In the genomic region with DNA sequence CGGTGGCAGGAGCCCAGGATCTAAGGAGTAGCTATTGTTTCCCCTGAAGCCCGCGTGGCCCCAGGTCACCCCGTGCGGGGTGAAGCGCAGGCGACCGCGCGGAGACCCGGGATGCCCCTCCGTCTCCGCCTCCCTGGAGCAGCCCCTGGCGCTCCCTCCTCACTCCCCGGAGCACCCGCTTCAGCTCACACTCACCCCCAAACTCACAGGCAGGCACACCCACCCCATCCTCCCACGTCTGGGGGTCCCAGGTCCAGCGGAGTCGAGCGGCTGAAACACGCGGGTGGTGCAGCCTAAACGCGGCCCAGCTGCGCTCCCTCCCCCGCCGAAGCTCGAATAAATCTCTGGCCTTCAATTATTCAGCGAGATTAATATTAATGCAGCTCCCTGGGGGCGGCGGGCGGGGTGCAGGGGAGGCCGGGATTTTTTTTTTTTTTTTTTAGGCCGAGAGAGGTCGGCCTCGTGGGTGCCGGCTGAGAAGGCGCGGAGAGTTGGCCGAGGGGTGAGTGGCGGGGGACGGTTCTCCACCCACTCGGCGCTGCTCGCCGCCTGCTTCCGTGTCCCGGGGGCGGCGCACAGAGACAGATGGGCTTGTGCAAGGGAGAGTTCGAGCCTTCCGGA, we compare ENCODE assay signal across 9 cellular contexts. TPM values are rescaled to one million over a fixed set of nuclear protein-coding genes. Genes with fewer than 3 reads are reported as not detected.
DNase-seq lines count a peak whose midpoint lies in the region; ATAC-seq, FAIRE-seq and TF ChIP-seq lines count a peak whose summit lies in the region.
"Had no signal": no experiment of that assay in that cellular context is flagged by ENCODE, and none has a peak within 500 bp of the region (broad histone marks: within the 10 kb centered on the region; RNA-seq: fewer than 3 reads in every experiment).

No MANE protein-coding gene starts in this region.

- peaks cover 15% of the 10 kb centered on the region for H3K4me1 ChIP-seq in A549
- H3K4me1 ChIP-seq in mesodermal cell (ENCODE audit: control insufficient read depth, insufficient read depth, low read length, poor library complexity, severe bottlenecking): peaks cover 5% of the 10 kb centered on the region

- POLR2A ChIA-PET in A549 (lab: Yijun Ruan, JAX): interaction anchor here (1.1 kb wide), 1 partner anchor 9 kb away, joined by 3 read pairs; no protein-coding TSS in a partner anchor

- TF ChIP-seq EP300 in A549 (IDR thresholded peaks at IDR 0.05): no peak

- TF ChIP-seq CTCF in A549 (IDR thresholded peaks at IDR 0.05) (no peak), HL-60 (IDR thresholded peaks at IDR 0.05; ENCODE audit: insufficient read depth, low read length) (no peak)

- H3K27ac ChIP-seq in A549 (peak overlapping the region in 1 of 2 experiments; percentile 25; a peak in 1 of 6 replicates), HL-60 (replicated peaks) (no peak overlapping the region), mesodermal cell (ENCODE audit: low read depth, low read length, severe bottlenecking) (no peak overlapping the region)
- H3K27ac ChIP-seq: neutrophil had no signal

- peak overlapping the region; percentile 54 for H3K4me3 Mint-ChIP-seq in central memory CD8-positive, alpha-beta T cell
- peak overlapping the region in 2 of 5 donors; percentile 31 to 39 for H3K4me3 Mint-ChIP-seq in immature natural killer cell

- TF ChIP-seq POLR2A in A549 (IDR thresholded peaks at IDR 0.05; ENCODE audit: low read length): no peak

- H3K9me3 Mint-ChIP-seq in central memory CD8-positive, alpha-beta T cell: no peaks in the 10 kb centered on the region
- H3K9me3 Mint-ChIP-seq in immature natural killer cell: no peaks in the 10 kb centered on the region

- peak in 1 of 2 experiments; percentile 39; a peak in 3 of 6 replicates for ATAC-seq in A549
- ATAC-seq in central memory CD8-positive, alpha-beta T cell (replicated peaks; ENCODE audit: extremely low read depth, poor library complexity, severe bottlenecking): no peak
- no peak for ATAC-seq in GM21447 (IDR thresholded peaks at IDR 0.05; ENCODE audit: unreplicated experiment)
- no peak for ATAC-seq in GM19324 (IDR thresholded peaks at IDR 0.05; ENCODE audit: low FRiP score, unreplicated experiment)

- H3K9me3 ChIP-seq in A549: no peaks in the 10 kb centered on the region; the same call in 2 of the 3 replicates
- no peaks in the 10 kb centered on the region for H3K9me3 ChIP-seq in mesodermal cell (ENCODE audit: control insufficient read depth, low read length)
- H3K9me3 ChIP-seq: neutrophil had no signal

- peaks cover 92% of the 10 kb centered on the region for H3K27me3 Mint-ChIP-seq in central memory CD8-positive, alpha-beta T cell
- peaks cover 21 to 30% (median 27%) of the 10 kb centered on the region in 3 donors for H3K27me3 Mint-ChIP-seq in immature natural killer cell (ENCODE audit: low read depth in 3 of 3)

- H3K4me3 ChIP-seq in A549: peak overlapping the region; percentile 58
- H3K4me3 ChIP-seq in HL-60 (replicated peaks; ENCODE audit: insufficient read depth, low read length): peak overlapping the region; percentile 39
- H3K4me3 ChIP-seq in mesodermal cell (ENCODE audit: extremely low read depth, insufficient read depth, low read length, poor library complexity, severe bottlenecking): peak overlapping the region; percentile 49

- no peaks in the 10 kb centered on the region for H3K36me3 ChIP-seq in mesodermal cell (ENCODE audit: control insufficient read depth, insufficient read depth, low read length)
- H3K36me3 ChIP-seq: neutrophil had no signal

- H3K36me3 Mint-ChIP-seq in central memory CD8-positive, alpha-beta T cell (ENCODE audit: insufficient read depth): peaks cover 2% of the 10 kb centered on the region
- H3K36me3 Mint-ChIP-seq in immature natural killer cell: peaks cover 0 to 3% (median 0%) of the 10 kb centered on the region in 3 donors

- CTCF ChIA-PET in A549 (lab: Yijun Ruan, JAX): interaction anchor here (0.5 to 2.0 kb wide), 6 partner anchors 8 to 907 kb away, joined by 3 to 8 read pairs (median 3); no protein-coding TSS in a partner anchor

- H3K27me3 ChIP-seq in HL-60 (ENCODE audit: insufficient read depth, poor library complexity, severe bottlenecking): peaks cover 73% of the 10 kb centered on the region

- 3% methylated on average over 30 of the region's 52 CpGs for WGBS in A549 (ENCODE audit: missing lambda C conversion rate)
- WGBS in mesodermal cell (ENCODE audit: insufficient coverage in 2 of 2), 2 experiments: 0 to 1% methylated on average over 27 to 31 of the region's 52 CpGs

- H3K27ac Mint-ChIP-seq in central memory CD8-positive, alpha-beta T cell (ENCODE audit: low read depth): no peak overlapping the region
- H3K27ac Mint-ChIP-seq in immature natural killer cell: no peak overlapping the region

- DNase-seq in A549 (ENCODE audit: low read depth in 1 of 2, low spot score in 1 of 2): no peak
- no peak for DNase-seq in HL-60 (ENCODE audit: low read depth in 1 of 2, low spot score in 1 of 2)
- DNase-seq in central memory CD8-positive, alpha-beta T cell (ENCODE audit: low spot score in 2 of 2): no peak
- DNase-seq in NCI-H1436 treated with DMSO at 0.1 percent for 48 hours (lab: John Stamatoyannopoulos, UW): no peak
- no peak for DNase-seq in immature natural killer cell

- H3K4me2 ChIP-seq in A549: peak overlapping the region; percentile 100

- FAIRE-seq in A549 (lab: Jason Lieb, UNC): no peak

- peaks cover 11% of the 10 kb centered on the region for H3K4me1 Mint-ChIP-seq in central memory CD8-positive, alpha-beta T cell
- H3K4me1 Mint-ChIP-seq in immature natural killer cell: peaks cover 0 to 3% of the 10 kb centered on the region in 2 donors

- TF ChIP-seq RAD21 in A549 (conservative IDR thresholded peaks at IDR 0.05 in 1 of 2, IDR thresholded peaks at IDR 0.05 in 1 of 2): no peak

TF ChIP-seq in A549, 52 proteins besides CTCF, POLR2A, EP300 and RAD21:
- TF ChIP-seq, protein P1, sequence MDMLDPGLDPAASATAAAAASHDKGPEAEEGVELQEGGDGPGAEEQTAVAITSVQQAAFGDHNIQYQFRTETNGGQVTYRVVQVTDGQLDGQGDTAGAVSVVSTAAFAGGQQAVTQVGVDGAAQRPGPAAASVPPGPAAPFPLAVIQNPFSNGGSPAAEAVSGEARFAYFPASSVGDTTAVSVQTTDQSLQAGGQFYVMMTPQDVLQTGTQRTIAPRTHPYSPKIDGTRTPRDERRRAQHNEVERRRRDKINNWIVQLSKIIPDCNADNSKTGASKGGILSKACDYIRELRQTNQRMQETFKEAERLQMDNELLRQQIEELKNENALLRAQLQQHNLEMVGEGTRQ (IDR thresholded peaks at IDR 0.05): no peak
- TF ChIP-seq FOSL2 (IDR thresholded peaks at IDR 0.05): no peak
- TF ChIP-seq FOSL2 (CRISPR knock-in tag; IDR thresholded peaks at IDR 0.05): no peak
- no peak for TF ChIP-seq CHD2 (IDR thresholded peaks at IDR 0.05; ENCODE audit: low read length, partially characterized antibody)
- TF ChIP-seq GATA3 (IDR thresholded peaks at IDR 0.05; ENCODE audit: borderline replicate concordance): no peak
- TF ChIP-seq SMC3 (IDR thresholded peaks at IDR 0.05): no peak
- no peak for TF ChIP-seq CBX2 (IDR thresholded peaks at IDR 0.05; ENCODE audit: borderline replicate concordance, low read depth)
- no peak for TF ChIP-seq RCOR1 (IDR thresholded peaks at IDR 0.05; ENCODE audit: low read depth, low read length)
- TF ChIP-seq MAFK (IDR thresholded peaks at IDR 0.05; ENCODE audit: partially characterized antibody): no peak
- no peak for TF ChIP-seq TFCP2L1 (CRISPR knock-in tag; IDR thresholded peaks at IDR 0.05)
- TF ChIP-seq FOXS1 (CRISPR knock-in tag; IDR thresholded peaks at IDR 0.05): no peak
- no peak for TF ChIP-seq ZSCAN20 (CRISPR knock-in tag; IDR thresholded peaks at IDR 0.05)

RNA-seq across cellular contexts. Expression of a gene that starts 0.5 kb away (rescaled TPM):
- polyA plus RNA-seq in A549 (2011; rRNA removed) (0.14 and 0.16 TPM in 2 replicates), A549 (2017; fragmentation: RNase III; extraction: RNeasy Plus Mini Kit Qiagen cat#74134 plus additional on column Dnase treatment) (0.01 to 0.18 TPM (median 0.07 TPM) in 3 replicates), immature natural killer cell (under 1 TPM in 2 of 3 donors, not detected in 1; 0.03 to 0.06 TPM)
- not detected in 2 replicates for polyA plus RNA-seq in A549 (2012; cell fraction: cytosol; rRNA removed)
- not detected in 2 replicates for polyA plus RNA-seq in A549 (2012; cell fraction: nucleus; rRNA removed)
- polyA minus RNA-seq in A549 (2011; rRNA and poly(A)+ RNA removed): 0.87 and 0.88 TPM in 2 replicates
- 0.96 TPM for polyA plus RNA-seq in mesodermal cell (2013, experiment 1 of 2)
- polyA plus RNA-seq in mesodermal cell (2013, experiment 2 of 2): 0.61 TPM
